24 cellular contexts compared by ENCODE assay signal in the genomic region with DNA sequence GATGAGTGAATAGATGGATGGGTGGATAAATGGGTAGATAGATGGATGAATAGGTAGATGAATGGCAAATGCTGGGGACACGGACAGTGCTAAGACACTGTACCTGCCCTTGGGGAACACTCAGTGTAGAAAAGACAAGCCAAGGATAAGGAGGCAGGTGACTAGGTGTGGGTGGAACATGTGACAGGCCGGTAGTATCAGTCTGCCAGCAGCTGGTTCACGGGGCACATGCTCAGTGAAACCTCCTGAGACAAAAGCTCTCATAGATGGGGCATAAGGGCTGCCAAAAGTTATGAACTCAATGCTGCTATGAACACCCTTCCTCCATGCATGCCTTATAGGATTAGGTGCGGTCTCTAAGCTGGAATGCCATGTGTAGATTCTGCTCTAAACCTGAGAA.
"Had no signal": no experiment of that assay in that cellular context is flagged by ENCODE, and none has a peak within 500 bp of the region (broad histone marks: within the 10 kb centered on the region; RNA-seq: fewer than 3 reads in every experiment).

No MANE protein-coding gene starts in this region.

- H3K9ac ChIP-seq: parathyroid adenoma had no signal

- H3K4me1 ChIP-seq: parathyroid adenoma had no signal

- H3K79me2 ChIP-seq: parathyroid adenoma had no signal

- DNase-seq: activated CD4-positive, alpha-beta T cell treated with anti-CD3 and anti-CD28 coated beads for 4 hours; activated CD4-positive, alpha-beta T cell treated with anti-CD3 and anti-CD28 coated beads, Interleukin-2, amount 50 U/mL, for 48 hours; activated CD4-positive, CD25-positive, alpha-beta regulatory T cell; activated CD8-positive, alpha-beta memory T cell treated with anti-CD3 and anti-CD28 coated beads, Interleukin-2, amount 50 U/mL, for 48 hours; activated naive CD4-positive, alpha-beta T cell treated with Interleukin-2 at 50 U/mL for 16 hours; activated naive CD8-positive, alpha-beta T cell treated with anti-CD3 and anti-CD28 coated beads for 36 hours; activated T-cell treated with anti-CD3 and anti-CD28 coated beads, Interleukin-2, amount 50 U/mL, for 4 hours; central memory CD4-positive, alpha-beta T cell; dermis blood vessel endothelial cell; effector memory CD4-positive, alpha-beta T cell; foreskin melanocyte; hippocampal formation; left ventricle myocardium superior; nucleus accumbens; small intestine; stimulated activated CD4-positive, alpha-beta T cell treated with anti-CD3 and anti-CD28 coated beads, Interleukin-15, amount 100 ng/mL, for 24 hours; stimulated activated CD4-positive, alpha-beta T cell treated with anti-CD3 and anti-CD28 coated beads, Interleukin-2, amount 100 ng/mL, for 48 hours; stimulated activated CD8-positive, alpha-beta memory T cell treated with anti-CD3 and anti-CD28 coated beads, Interleukin-4, amount 100 ng/mL, for 48 hours; stimulated activated naive CD4-positive, alpha-beta T cell treated with Interleukin-2 at 50 U/mL for 16 hours; T1000 had no signal

- H2AFZ ChIP-seq: parathyroid adenoma had no signal

- H3K27ac ChIP-seq: parathyroid adenoma had no signal

- H3K9me3 Mint-ChIP-seq: activated naive CD8-positive, alpha-beta T cell treated with anti-CD3 and anti-CD28 coated beads for 36 hours; activated T-cell treated with anti-CD3 and anti-CD28 coated beads, Interleukin-2, amount 50 U/mL, for 4 hours; nephron had no signal

- H3K4me3 Mint-ChIP-seq: activated naive CD8-positive, alpha-beta T cell treated with anti-CD3 and anti-CD28 coated beads for 36 hours; activated T-cell treated with anti-CD3 and anti-CD28 coated beads, Interleukin-2, amount 50 U/mL, for 4 hours; nephron had no signal

- H3K27me3 Mint-ChIP-seq: activated naive CD8-positive, alpha-beta T cell treated with anti-CD3 and anti-CD28 coated beads for 36 hours had no signal

- FAIRE-seq: astrocyte, small intestine had no signal

- ATAC-seq: activated T-cell treated with anti-CD3 and anti-CD28 coated beads, Interleukin-2, amount 50 U/mL, for 4 hours; left ventricle myocardium superior; sciatic nerve had no signal

- H3K36me3 Mint-ChIP-seq: activated naive CD8-positive, alpha-beta T cell treated with anti-CD3 and anti-CD28 coated beads for 36 hours had no signal

- H3K27ac Mint-ChIP-seq: activated naive CD8-positive, alpha-beta T cell treated with anti-CD3 and anti-CD28 coated beads for 36 hours; nephron had no signal
